Comparison of ENCODE assay signal across 8 cellular contexts in the genomic region with DNA sequence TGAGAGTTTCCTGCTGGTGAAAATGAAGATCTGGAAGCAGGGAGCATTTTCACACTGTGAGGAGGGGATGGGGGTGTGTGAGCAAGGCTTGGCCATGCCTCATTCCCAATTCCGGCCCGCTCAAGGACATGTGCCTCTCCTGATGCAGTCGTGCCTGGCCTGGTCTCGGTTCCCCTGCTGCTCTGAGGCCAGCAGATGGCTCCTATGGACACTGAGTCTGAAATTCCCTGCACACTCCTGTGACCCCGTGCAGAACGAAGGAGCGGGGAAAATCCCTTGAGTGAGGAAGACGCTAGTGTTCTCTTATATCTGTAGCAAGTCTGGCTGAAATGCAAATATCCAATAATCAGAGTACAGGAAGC. TPM values are rescaled to one million over a fixed set of nuclear protein-coding genes. Genes with fewer than 3 reads are reported as not detected.
DNase-seq lines count a peak whose midpoint lies in the region; ATAC-seq, FAIRE-seq and TF ChIP-seq lines count a peak whose summit lies in the region.

No MANE protein-coding gene starts in this region.

- H2BK12ac ChIP-seq in H1 (ENCODE audit: low read depth, low read length) = peak overlapping the region; percentile 63; the same call in 1 of the 2 replicates

- peak in 1 of 2 donors; percentile 4 for ATAC-seq in naive thymus-derived CD8-positive, alpha-beta T cell
- no peak for ATAC-seq in GM21526 (IDR thresholded peaks at IDR 0.05; ENCODE audit: low FRiP score, unreplicated experiment)
- ATAC-seq in GM21619 (IDR thresholded peaks at IDR 0.05; ENCODE audit: unreplicated experiment) = no peak
- no peak for ATAC-seq in HG02973 (IDR thresholded peaks at IDR 0.05; ENCODE audit: unreplicated experiment)

- H2AFZ ChIP-seq in Loucy (ENCODE audit: low read length) = peak overlapping the region; percentile 86
- 0 out of 2 replicates have a peak overlapping the region, but pooled peaks have one; percentile 25 for H2AFZ ChIP-seq in H1 (ENCODE audit: low read length)

- POLR2A ChIA-PET in GM10248 (lab: Yijun Ruan, JAX) = interaction anchor here (0.6 to 2.3 kb wide), 4 partner anchors 24 to 401 kb away, joined by 3 to 12 read pairs (median 3); partner anchors contain the start of genes ZNF442 and ZNF700
- POLR2A ChIA-PET in H1 (lab: Charles Lee; ENCODE audit: partially characterized antibody) = interaction anchor here (0.7 to 3.2 kb wide), 19 partner anchors 10 to 192 kb away, joined by 3 to 73 read pairs (median 4); partner anchors contain the start of genes ZNF20, ZNF433, ZNF625 and ZNF700
- POLR2A ChIA-PET in naive thymus-derived CD8-positive, alpha-beta T cell (lab: Charles Lee) = interaction anchor here (0.6 to 3.1 kb wide), 13 partner anchors 10 to 199 kb away, joined by 3 to 76 read pairs (median 4); partner anchors contain the start of genes ZNF136, ZNF20, ZNF69 and ZNF700

- H3K36me3 ChIP-seq in Loucy (ENCODE audit: insufficient read depth, low read length) = no peaks in the 10 kb centered on the region
- no peaks in the 10 kb centered on the region for H3K36me3 ChIP-seq in H1 (ENCODE audit: control insufficient read depth in 2 of 4, insufficient read depth in 4 of 4, low read length in 3 of 4)

- H4K20me1 ChIP-seq in Loucy (ENCODE audit: insufficient read depth, low read length, poor library complexity, severe bottlenecking) (no peaks in the 10 kb centered on the region), H1 (replicated peaks in 1 of 2; ENCODE audit: control insufficient read depth in 1 of 2, insufficient read depth in 2 of 2, low read length in 2 of 2) (no peaks in the 10 kb centered on the region)

- CTCF ChIA-PET in GM10248 (lab: Yijun Ruan, JAX) (interaction anchor here (0.7 to 5.9 kb wide), 28 partner anchors 10 to 702 kb away, joined by 3 to 111 read pairs (median 6); partner anchors contain the start of genes MAN2B1, WDR83, ZNF20 and ZNF433), H1 (lab: Charles Lee; ENCODE audit: partially characterized antibody) (interaction anchor here (0.6 to 5.9 kb wide), 29 partner anchors 8 to 586 kb away, joined by 3 to 92 read pairs (median 4); partner anchors contain the start of genes ZNF20, ZNF442, ZNF564 and ZNF700)

- peak overlapping the region; percentile 67; the same call in 1 of the 2 replicates for H2BK15ac ChIP-seq in H1 (ENCODE audit: low read length)

- no peak overlapping the region for H4K8ac ChIP-seq in H1 (ENCODE audit: extremely low read depth, insufficient read depth, low read length)

- H3K79me2 ChIP-seq in Loucy (ENCODE audit: insufficient read depth, low read length) (no peaks in the 10 kb centered on the region), H1 (ENCODE audit: control insufficient read depth in 1 of 2, insufficient read depth in 2 of 2, low read length in 2 of 2) (no peaks in the 10 kb centered on the region)

- no peaks in the 10 kb centered on the region for H3K79me1 ChIP-seq in H1 (ENCODE audit: low read depth, low read length)

- H4K5ac ChIP-seq in H1 (ENCODE audit: insufficient read length, low read depth, low read length) = no peak overlapping the region

- no peak overlapping the region for H2AK5ac ChIP-seq in H1 (ENCODE audit: low read depth, low read length)

- H3K27me3 Mint-ChIP-seq in naive thymus-derived CD8-positive, alpha-beta T cell = no peaks in the 10 kb centered on the region

- WGBS in H1 (ENCODE audit: extremely low coverage in 1 of 2, insufficient coverage in 1 of 2, insufficient read length in 1 of 2, insufficient replicate concordance in 2 of 2, low coverage in 1 of 2, low lambda C conversion rate in 2 of 2, missing lambda C conversion rate in 1 of 2), 2 experiments = 19% methylated on average over 8 of the region's 8 CpGs; no CpG with 5 or more reads in 1 of the 2 experiments

- no peak overlapping the region for H2BK120ac ChIP-seq in H1 (replicated peaks; ENCODE audit: low read depth, low read length)

- H3K9ac ChIP-seq in Loucy (ENCODE audit: low read depth, low read length, poor library complexity, severe bottlenecking) (peak overlapping the region; percentile 75), H1 (replicated peaks in 1 of 4; ENCODE audit: extremely low read depth in 1 of 4, low read depth in 3 of 4, low read length in 3 of 4) (peak overlapping the region in 1 of 4 experiments; percentile 24; a peak in 1 of 7 replicates)

- H3K4me1 Mint-ChIP-seq in naive thymus-derived CD8-positive, alpha-beta T cell = peaks cover 16 to 30% (median 29%) of the 10 kb centered on the region in 4 donors

- no peak for TF ChIP-seq EP300 in H1 (IDR thresholded peaks at IDR 0.05; ENCODE audit: borderline replicate concordance in 1 of 2, low read depth in 2 of 2, low read length in 2 of 2)

- H3K56ac ChIP-seq in H1 (replicated peaks; ENCODE audit: insufficient read length, low read depth, low read length) = no peak overlapping the region

- DNase-seq in GM10248 (ENCODE audit: extremely low spot score) = no peak
- DNase-seq in H1 (ENCODE audit: low read depth in 1 of 2, low spot score in 2 of 2) = no peak
- no peak for DNase-seq in naive thymus-derived CD8-positive, alpha-beta T cell
- DNase-seq in hippocampal formation (lab: John Stamatoyannopoulos, UW) = no peak

- no peak for FAIRE-seq in H1 (lab: Jason Lieb, UNC)

- no peak overlapping the region for H3K4ac ChIP-seq in H1 (replicated peaks; ENCODE audit: insufficient read length, low read depth, low read length)

- peaks cover 8% of the 10 kb centered on the region; the same call in 1 of the 2 replicates for H3K23me2 ChIP-seq in H1 (ENCODE audit: low read depth, low read length)

- TF ChIP-seq RAD21 in H1 (IDR thresholded peaks at IDR 0.05 in 1 of 2, conservative IDR thresholded peaks at IDR 0.05 in 1 of 2; ENCODE audit: low read depth in 2 of 2, low read length in 2 of 2) = peak in 1 of 2 experiments; percentile 21; a peak in 1 of 4 replicates

- H3K9me3 Mint-ChIP-seq in naive thymus-derived CD8-positive, alpha-beta T cell = peaks cover 0 to 6% (median 0%) of the 10 kb centered on the region in 9 donors

- no peak overlapping the region for H3K23ac ChIP-seq in H1 (ENCODE audit: insufficient read length)

- H3K36me3 Mint-ChIP-seq in naive thymus-derived CD8-positive, alpha-beta T cell = peaks cover 0 to 9% (median 4%) of the 10 kb centered on the region in 3 donors

- TF ChIP-seq CTCF in GM10248 (IDR thresholded peaks at IDR 0.05; ENCODE audit: control extremely low read depth, extremely low read depth, low read depth, missing control alignments) (peak; percentile 44), Loucy (conservative IDR thresholded peaks at IDR 0.05; ENCODE audit: low read length) (no peak), H1 (IDR thresholded peaks at IDR 0.05; ENCODE audit: control extremely low read depth in 1 of 3, insufficient read depth in 1 of 3, low read depth in 1 of 3, low read length in 3 of 3) (peak; percentile 9 to 24 (median 23); a peak in 2 of 4 replicates)

- H3K4me3 Mint-ChIP-seq in naive thymus-derived CD8-positive, alpha-beta T cell = peak overlapping the region; percentile 90 to 99 (median 96)

- no peak overlapping the region for H2BK20ac ChIP-seq in H1 (ENCODE audit: low read length)

- no peak overlapping the region for H3K27ac ChIP-seq in H1 (ENCODE audit: low read depth, low read length)

- H3K4me3 ChIP-seq in Loucy (ENCODE audit: low read length, poor library complexity, severe bottlenecking) = peak overlapping the region; percentile 77
- H3K4me3 ChIP-seq in H1 (ENCODE audit: extremely low read depth in 1 of 4, insufficient read depth in 2 of 4, low read depth in 3 of 4, low read length in 4 of 4) = peak overlapping the region in 3 of 4 experiments; percentile 7 to 68 (median 66); a peak in 4 of 8 replicates

- no peak overlapping the region for H3K18ac ChIP-seq in H1 (ENCODE audit: extremely low read depth, low read length)

- no peaks in the 10 kb centered on the region for H3K27me3 ChIP-seq in Loucy (ENCODE audit: insufficient read depth, low read length, poor library complexity, severe bottlenecking)
- H3K27me3 ChIP-seq in H1 (replicated peaks in 1 of 4; ENCODE audit: control insufficient read depth in 3 of 4, extremely low read depth in 1 of 4, insufficient read depth in 3 of 4, low read length in 3 of 4) = peaks cover 0 to 13% (median 7%) of the 10 kb centered on the region in 4 experiments; a peak in 5 of 7 replicates

- no peak overlapping the region for H4K91ac ChIP-seq in H1 (replicated peaks; ENCODE audit: insufficient read length, low read length)

- H3F3A ChIP-seq in Loucy (ENCODE audit: low read depth) = no peaks in the 10 kb centered on the region

- no peaks in the 10 kb centered on the region for H3K9me2 ChIP-seq in Loucy (replicated peaks; ENCODE audit: low read depth, low read length)

- H3K4me2 ChIP-seq in Loucy (ENCODE audit: low read depth, low read length, poor library complexity, severe bottlenecking) (peak overlapping the region; percentile 91), H1 (ENCODE audit: insufficient read depth in 1 of 2, low read depth in 2 of 2, low read length in 2 of 2) (peak overlapping the region; percentile 72 to 89)

- H3K4me1 ChIP-seq in Loucy (ENCODE audit: insufficient read depth, low read length, poor library complexity, severe bottlenecking) = peaks cover 13% of the 10 kb centered on the region
- H3K4me1 ChIP-seq in H1 (replicated peaks in 1 of 4; ENCODE audit: control insufficient read depth in 3 of 4, insufficient read depth in 4 of 4, low read length in 3 of 4) = peaks cover 0 to 7% (median 4%) of the 10 kb centered on the region in 4 experiments; a peak in 5 of 7 replicates

- H2BK5ac ChIP-seq in H1 (ENCODE audit: low read depth, low read length) = no peak overlapping the region; the same call in 1 of the 2 replicates

- TF ChIP-seq POLR2A in H1 (IDR thresholded peaks at IDR 0.05; ENCODE audit: control extremely low read depth in 1 of 2, low read depth in 2 of 2, low read length in 2 of 2) = no peak

- no peaks in the 10 kb centered on the region for H3K9me3 ChIP-seq in Loucy (ENCODE audit: insufficient read depth, low read depth, low read length)
- no peaks in the 10 kb centered on the region for H3K9me3 ChIP-seq in H1 (ENCODE audit: insufficient read depth in 2 of 2, low read depth in 1 of 2, low read length in 1 of 2)

- no peak overlapping the region for H3K14ac ChIP-seq in H1 (ENCODE audit: insufficient read length)

- peak overlapping the region; percentile 78 to 99 (median 96) for H3K27ac Mint-ChIP-seq in naive thymus-derived CD8-positive, alpha-beta T cell

RNA-seq across cellular contexts. Expression of gene ZNF763, which starts 0.4 kb away (rescaled TPM):
- 1.7 TPM in 2 replicates for total RNA-seq in H1 (2021; fragmentation: NEBNext Ultra II Directional; extraction: Animal tissue kit (Norgen Biotek cat#: 25700))
- polyA plus RNA-seq in H1 (2011; rRNA removed) = 0.39 and 0.46 TPM in 2 replicates
- polyA plus RNA-seq in H1 (2011; cell fraction: cytosol; rRNA removed) = 1.5 TPM
- polyA plus RNA-seq in H1 (2011; cell fraction: nucleus; rRNA removed) = 0.31 TPM
- 0.83 to 2.6 TPM (median 1.2 TPM) in 4 replicates for polyA plus RNA-seq in H1 (2012, experiment 1 of 2)
- polyA plus RNA-seq in H1 (2012, experiment 2 of 2) = 0.30 TPM
- polyA plus RNA-seq in H1 (2013, experiment 1 of 2) = 0.59 TPM
- 0.64 TPM for polyA plus RNA-seq in H1 (2013, experiment 2 of 2)
- polyA minus RNA-seq in H1 (2011; rRNA and poly(A)+ RNA removed) = 1.1 and 2.1 TPM in 2 replicates
- 0.81 TPM for polyA minus RNA-seq in H1 (2011; cell fraction: cytosol; rRNA and poly(A)+ RNA removed)
- polyA minus RNA-seq in H1 (2011; cell fraction: nucleus; rRNA and poly(A)+ RNA removed) = 4.9 TPM
- 10 to 100 TPM; 11.3 to 15.7 TPM for total RNA-seq in naive thymus-derived CD8-positive, alpha-beta T cell
- polyA plus RNA-seq in naive thymus-derived CD8-positive, alpha-beta T cell = 1 to 10 TPM; 1.9 to 3.9 (median 2.6) TPM

RNA-seq across cellular contexts. Expression of gene ZNF700, which starts 39.6 kb away (rescaled TPM):
- total RNA-seq in H1 (2021; fragmentation: NEBNext Ultra II Directional; extraction: Animal tissue kit (Norgen Biotek cat#: 25700)) = 9.4 and 10.5 TPM in 2 replicates
- 1.5 and 3.0 TPM in 2 replicates for polyA plus RNA-seq in H1 (2011; rRNA removed)
- 4.7 TPM for polyA plus RNA-seq in H1 (2011; cell fraction: cytosol; rRNA removed)
- 2.8 TPM for polyA plus RNA-seq in H1 (2011; cell fraction: nucleus; rRNA removed)
- 4.9 to 7.8 TPM (median 6.0 TPM) in 4 replicates for polyA plus RNA-seq in H1 (2012, experiment 1 of 2)
- polyA plus RNA-seq in H1 (2012, experiment 2 of 2) = 0.63 TPM
- polyA plus RNA-seq in H1 (2013, experiment 1 of 2) = 4.8 TPM
- polyA plus RNA-seq in H1 (2013, experiment 2 of 2) = 4.3 TPM
- 5.3 and 10.0 TPM in 2 replicates for polyA minus RNA-seq in H1 (2011; rRNA and poly(A)+ RNA removed)
- polyA minus RNA-seq in H1 (2011; cell fraction: cytosol; rRNA and poly(A)+ RNA removed) = 5.7 TPM
- 9.8 TPM for polyA minus RNA-seq in H1 (2011; cell fraction: nucleus; rRNA and poly(A)+ RNA removed)
- total RNA-seq in naive thymus-derived CD8-positive, alpha-beta T cell = 10 to 100 TPM; 22.4 to 24.0 TPM
- polyA plus RNA-seq in naive thymus-derived CD8-positive, alpha-beta T cell = 1 to 10 TPM; 1.1 to 2.9 (median 1.2) TPM
